In genomic region chr1:182380199-182380598, GRCh38 we compare ENCODE assay signal across 22 cellular contexts. TPM values are rescaled to one million over a fixed set of nuclear protein-coding genes. Genes with fewer than 3 reads are reported as not detected.
DNase-seq lines count a peak whose midpoint lies in the region; ATAC-seq, FAIRE-seq and TF ChIP-seq lines count a peak whose summit lies in the region.
"Had no signal": no experiment of that assay in that cellular context is flagged by ENCODE, and none has a peak within 500 bp of the region (broad histone marks: within the 10 kb centered on the region; RNA-seq: fewer than 3 reads in every experiment).

No MANE protein-coding gene starts in this region.

- BruUV-seq in K562 (replicated peaks; lab: Mats Ljungman, UMichigan) (no TSS peak), HepG2 (replicated peaks; lab: Mats Ljungman, UMichigan) (no TSS peak), PC-3 (replicated peaks; lab: Mats Ljungman, UMichigan) (no TSS peak)

- H2AFZ ChIP-seq in K562 (ENCODE audit: low read depth, low read length) (no peak overlapping the region), HepG2 (ENCODE audit: low read length) (no peak overlapping the region), PC-3 (ENCODE audit: low read length) (no peak overlapping the region)

- H3K9ac ChIP-seq in K562 (ENCODE audit: insufficient read depth in 1 of 2, low read depth in 2 of 2, low read length in 2 of 2), result no peak overlapping the region; a peak in 1 of 4 replicates
- no peak overlapping the region for H3K9ac ChIP-seq in HepG2 (ENCODE audit: insufficient read depth, low read depth, low read length)
- no peak overlapping the region for H3K9ac ChIP-seq in PC-3 (ENCODE audit: low read length)
- H3K9ac ChIP-seq: BLaER1 treated with 17β-estradiol and CSF1 and Interleukin-3, amounts not matched to agents 10 nM and 100 nM; KMS-11 had no signal

- H3K4me3 ChIP-seq in K562 (no peak overlapping the region), HepG2 (replicated peaks in 1 of 3; ENCODE audit: insufficient read depth in 1 of 3, low read depth in 2 of 3, low read length in 3 of 3) (no peak overlapping the region), gastrocnemius medialis (no peak overlapping the region), PC-3 (ENCODE audit: low read length) (no peak overlapping the region)
- H3K4me3 ChIP-seq: BLaER1 treated with 17β-estradiol and CSF1 and Interleukin-3, amounts not matched to agents 10 nM and 100 nM; SJSA1 had no signal

- ATAC-seq in K562 (no peak), HepG2 (peak; percentile 38), gastrocnemius medialis (peak; percentile 7 to 52), GM21447 (IDR thresholded peaks at IDR 0.05; ENCODE audit: unreplicated experiment) (no peak), PC-3 (no peak)
- ATAC-seq: CD8-positive, alpha-beta T cell had no signal

- H4K20me1 ChIP-seq in K562 (replicated peaks; ENCODE audit: control insufficient read depth, insufficient read depth, low read length), result 0 out of 2 replicates have a peak, but pooled peaks cover under 1% of the 10 kb centered on the region
- peaks cover 29% of the 10 kb centered on the region for H4K20me1 ChIP-seq in HepG2 (ENCODE audit: insufficient read depth, low read length)
- H4K20me1 ChIP-seq in PC-3 (ENCODE audit: low read length), result no peaks in the 10 kb centered on the region

- H3K4me2 ChIP-seq in K562 (ENCODE audit: insufficient read depth, low read length), result no peak overlapping the region
- no peak overlapping the region for H3K4me2 ChIP-seq in HepG2 (ENCODE audit: low read depth, low read length)
- H3K4me2 ChIP-seq in PC-3 (ENCODE audit: low read length), result no peak overlapping the region
- H3K4me2 ChIP-seq: BLaER1 treated with 17β-estradiol and CSF1 and Interleukin-3, amounts not matched to agents 10 nM and 100 nM; KMS-11 had no signal

- POLR2A ChIA-PET in RWPE1 (lab: Yijun Ruan, JAX; ENCODE audit: low non-redundant PET), result no interaction called here
- POLR2A ChIA-PET in K562 (lab: Yijun Ruan, JAX), result interaction anchor here (0.7 to 5.3 kb wide), 10 partner anchors 8 to 235 kb away, joined by 3 to 60 read pairs (median 4); partner anchors contain the start of gene GLUL
- POLR2A ChIA-PET in HepG2 (lab: Yijun Ruan, JAX), result interaction anchor here (0.6 to 5.2 kb wide), 3 partner anchors 10 to 79 kb away, joined by 3 to 45 read pairs (median 10); partner anchors contain the start of gene GLUL
- POLR2A ChIA-PET in PC-3 (lab: Charles Lee; ENCODE audit: unreplicated experiment), result no interaction called here

- TF ChIP-seq EP300 in K562 (IDR thresholded peaks at IDR 0.05; ENCODE audit: low read length), result no peak
- TF ChIP-seq EP300 in HepG2 (IDR thresholded peaks at IDR 0.05; ENCODE audit: low read depth in 2 of 2, low read length in 2 of 2), result no peak
- no peak for TF ChIP-seq EP300 in HepG2 (CRISPR knock-in tag; IDR thresholded peaks at IDR 0.05; ENCODE audit: borderline replicate concordance)

- no peaks in the 10 kb centered on the region for H3F3A ChIP-seq in PC-3 (ENCODE audit: low read length, unreplicated experiment)

- in situ Hi-C loops in K562 (cut with MboI) (no loop called here), HepG2 (cut with HindIII; ENCODE audit: extremely low pct_ligation_motif_present, low pct_unique_long_range_greater_than_20kb) (no loop called here), gastrocnemius medialis (cut with MboI; ENCODE audit: low sequenced_read_pairs in 4 of 4) (no loop called here)

- no peak for TF ChIP-seq CTCF in RWPE1 (conservative IDR thresholded peaks at IDR 0.05; ENCODE audit: low read depth)
- TF ChIP-seq CTCF in K562 (IDR thresholded peaks at IDR 0.05 in 2 of 3, conservative IDR thresholded peaks at IDR 0.05 in 1 of 3; ENCODE audit: insufficient read depth in 2 of 3, low read depth in 1 of 3, low read length in 3 of 3), result no peak
- no peak for TF ChIP-seq CTCF in HepG2 (CRISPR knock-in tag; IDR thresholded peaks at IDR 0.05)
- no peak for TF ChIP-seq CTCF in gastrocnemius medialis (IDR thresholded peaks at IDR 0.05 in 4 of 5, conservative IDR thresholded peaks at IDR 0.05 in 1 of 5)
- no peak for TF ChIP-seq CTCF in PC-3 (conservative IDR thresholded peaks at IDR 0.05; ENCODE audit: low read depth, low read length)

- H3K9me2 ChIP-seq in PC-3 (replicated peaks; ENCODE audit: low read length), result no peaks in the 10 kb centered on the region

- CTCF ChIA-PET in RWPE1 (lab: Yijun Ruan, JAX), result interaction anchor here (0.5 to 0.6 kb wide), 2 partner anchors 237 to 275 kb away, joined by 3 read pairs; no protein-coding TSS in a partner anchor
- CTCF ChIA-PET in K562 (lab: Yijun Ruan, JAX; ENCODE audit: low intra/inter-chr PET ratio), result no interaction called here
- CTCF ChIA-PET in HepG2 (lab: Yijun Ruan, JAX; ENCODE audit: low intra/inter-chr PET ratio, low total read pairs), result no interaction called here
- CTCF ChIA-PET in PC-3 (lab: Charles Lee), result no interaction called here

- FAIRE-seq in K562 (lab: Jason Lieb, UNC), result no peak
- no peak for FAIRE-seq in HepG2 (lab: Jason Lieb, UNC)
- FAIRE-seq: H1 had no signal

- H3K9me3 ChIP-seq in K562 (replicated peaks; ENCODE audit: control insufficient read depth, insufficient read depth, low read depth, low read length) (no peaks in the 10 kb centered on the region), HepG2 (ENCODE audit: low read length) (no peaks in the 10 kb centered on the region), gastrocnemius medialis (no peaks in the 10 kb centered on the region), PC-3 (ENCODE audit: low read length) (no peaks in the 10 kb centered on the region)
- H3K9me3 ChIP-seq: BLaER1 treated with 17β-estradiol and CSF1 and Interleukin-3, amounts not matched to agents 10 nM and 100 nM; SJSA1 had no signal

- H3K27ac ChIP-seq in RWPE1 (peak overlapping the region; percentile 72), K562 (ENCODE audit: extremely low read depth, low read depth, low read length) (peak overlapping the region; percentile 9; the same call in 1 of the 3 replicates), HepG2 (ENCODE audit: extremely low read length, insufficient read depth, low read length) (no peak overlapping the region), gastrocnemius medialis (peak overlapping the region; percentile 94 to 99 (median 97)), caudate nucleus (ENCODE audit: low read depth, low read length) (no peak overlapping the region), PC-3 (ENCODE audit: low read length) (no peak overlapping the region)
- H3K27ac ChIP-seq: KMS-11, SJSA1 had no signal

- intact Hi-C loops in K562 (cut with micrococcal nuclease), result no loop called here
- intact Hi-C loops in HepG2 (cut with micrococcal nuclease; ENCODE audit: unreplicated experiment), result no loop called here
- intact Hi-C loops in gastrocnemius medialis (cut with DNase I; ENCODE audit: low total_unique reads), result no loop called here
- intact Hi-C loops in PC-3 (cut with micrococcal nuclease), result no loop called here

- peaks cover 9% of the 10 kb centered on the region for H3K9me1 ChIP-seq in K562 (ENCODE audit: control insufficient read depth, insufficient read depth, low read length)

- TF ChIP-seq POLR2A in K562 (conservative IDR thresholded peaks at IDR 0.05) (no peak), HepG2 (IDR thresholded peaks at IDR 0.05; ENCODE audit: insufficient read depth in 1 of 2, low read depth in 2 of 2, low read length in 2 of 2) (no peak), gastrocnemius medialis (IDR thresholded peaks at IDR 0.05) (no peak)

- H3K4me1 ChIP-seq in K562 (replicated peaks in 1 of 2; ENCODE audit: control insufficient read depth in 2 of 2, insufficient read depth in 2 of 2, low read length in 2 of 2) (peaks cover 0 to 5% of the 10 kb centered on the region in 2 experiments; a peak in 3 of 5 replicates), HepG2 (ENCODE audit: insufficient read depth, low read length) (peaks cover 31% of the 10 kb centered on the region), gastrocnemius medialis (peaks cover 0 to 4% of the 10 kb centered on the region in 2 donors), PC-3 (ENCODE audit: insufficient read depth, low read length) (peaks cover 17% of the 10 kb centered on the region)
- H3K4me1 ChIP-seq: BLaER1 treated with 17β-estradiol and CSF1 and Interleukin-3, amounts not matched to agents 10 nM and 100 nM; SJSA1 had no signal

- WGBS in K562 (ENCODE audit: insufficient coverage, low coverage, missing lambda C conversion rate), result 46% methylated on average over 4 of the region's 4 CpGs
- WGBS in HepG2 (ENCODE audit: low lambda C conversion rate), result 24% methylated on average over 4 of the region's 4 CpGs

- H3K27me3 ChIP-seq in K562 (ENCODE audit: control insufficient read depth in 2 of 2, insufficient read depth in 2 of 2, low read length in 2 of 2), result no peaks in the 10 kb centered on the region
- H3K27me3 ChIP-seq in HepG2 (ENCODE audit: control insufficient read depth in 1 of 2, insufficient read depth in 2 of 2, low read length in 2 of 2), result no peaks in the 10 kb centered on the region
- no peaks in the 10 kb centered on the region for H3K27me3 ChIP-seq in gastrocnemius medialis
- no peaks in the 10 kb centered on the region for H3K27me3 ChIP-seq in PC-3 (ENCODE audit: low read length)
- H3K27me3 ChIP-seq: BLaER1 treated with 17β-estradiol and CSF1 and Interleukin-3, amounts not matched to agents 10 nM and 100 nM; SJSA1 had no signal

- peaks cover 7% of the 10 kb centered on the region; the same call in 2 of the 3 replicates for H3K79me2 ChIP-seq in K562 (ENCODE audit: control insufficient read depth, insufficient read depth, low read length)
- no peaks in the 10 kb centered on the region for H3K79me2 ChIP-seq in HepG2 (ENCODE audit: insufficient read depth, low read length)
- no peaks in the 10 kb centered on the region for H3K79me2 ChIP-seq in PC-3 (ENCODE audit: low read length)

- TF ChIP-seq RAD21 in K562 (CRISPR knock-in tag; conservative IDR thresholded peaks at IDR 0.05 in 1 of 2, IDR thresholded peaks at IDR 0.05 in 1 of 2) (no peak), HepG2 (CRISPR knock-in tag; IDR thresholded peaks at IDR 0.05) (no peak)

- H3K36me3 ChIP-seq in K562 (ENCODE audit: control insufficient read depth, insufficient read depth, low read length), result peaks cover 40% of the 10 kb centered on the region
- H3K36me3 ChIP-seq in HepG2 (replicated peaks in 1 of 2; ENCODE audit: control insufficient read depth in 1 of 2, insufficient read depth in 2 of 2, low read length in 2 of 2), result peaks cover 8 to 26% of the 10 kb centered on the region in 2 experiments
- H3K36me3 ChIP-seq in gastrocnemius medialis, result peaks cover 1 to 28% of the 10 kb centered on the region in 2 donors
- H3K36me3 ChIP-seq in PC-3 (ENCODE audit: low read depth, low read length), result peaks cover 11% of the 10 kb centered on the region

- DNase-seq in RWPE1 (ENCODE audit: low spot score), result no peak
- DNase-seq in K562 (ENCODE audit: extremely low read depth in 1 of 4, low spot score in 3 of 4), result no peak
- no peak for DNase-seq in HepG2 (ENCODE audit: low spot score)
- no peak for DNase-seq in gastrocnemius medialis
- DNase-seq in caudate nucleus (lab: John Stamatoyannopoulos, UW), result no peak
- no peak for DNase-seq in activated T-cell treated with anti-CD3 and anti-CD28 coated beads for 4 hours
- DNase-seq in PC-3, result no peak
- DNase-seq: Calu3; CD8-positive, alpha-beta T cell; DMS79 treated with DMSO at 0.1 percent for 48 hours; NCI-H1417; NCI-H187; NCI-H2107; NCI-H510A; NCI-H774 had no signal

RNA-seq across cellular contexts. Expression of gene GLUL, which starts 11.4 kb away (rescaled TPM):
- total RNA-seq in K562 (2011; cell fraction: chromatin; rRNA removed; ENCODE audit: low replicate concordance), result 353 and 537 TPM in 2 replicates
- total RNA-seq in K562 (2011; cell fraction: nucleolus; rRNA removed), result 306 and 377 TPM in 2 replicates
- 320 and 329 TPM in 2 replicates for total RNA-seq in K562 (2011; cell fraction: nucleoplasm; rRNA removed)
- total RNA-seq in K562 (2014; rRNA removed) (1,168 and 1,338 TPM in 2 replicates), K562 (2014; rRNA removed; fragmentation: Illumina TruSeq; extraction: Trizol) (978 and 1,172 TPM in 2 replicates), K562 (2015; rRNA removed; fragmentation: Illumina TruSeq; extraction: Trizol) (1,097 and 1,128 TPM in 2 replicates), K562 (2021) (1,495 and 1,708 TPM in 2 replicates), HepG2 (2016; rRNA removed; fragmentation: Illumina TruSeq; extraction: Trizol) (827 and 909 TPM in 2 replicates), gastrocnemius medialis (over 10,000 TPM in 2 of 4 donors, 1,000 to 10,000 TPM in 2; 4,746 to 22,010 (median 11,052) TPM), PC-3 (2014; rRNA removed) (131 and 159 TPM in 2 replicates)
- polyA plus RNA-seq in K562 (2011; rRNA removed) (1,124 and 1,949 TPM in 2 replicates), K562 (2014; fragmentation: Illumina TruSeq; extraction: Trizol) (1,620 and 1,897 TPM in 2 replicates), K562 (2014; fragmentation: Nextera tagmentation; extraction: Ambion mirVana) (1,000 to 10,000 TPM; 3,526 to 4,222 TPM), K562 (2014; rRNA removed) (1,054 and 1,088 TPM in 2 replicates), HepG2 (2011; rRNA removed) (423 and 501 TPM in 2 replicates)
- 1,419 and 1,471 TPM in 2 replicates for polyA plus RNA-seq in K562 (2011; cell fraction: cytosol; rRNA removed)
- polyA plus RNA-seq in K562 (2011; cell fraction: nucleus; rRNA removed), result 1,593 and 1,917 TPM in 2 replicates
- 978 and 1,541 TPM in 2 replicates for polyA plus RNA-seq in K562 (2012)
- 1,787 and 2,204 TPM in 2 replicates for polyA minus RNA-seq in K562 (2011; rRNA and poly(A)+ RNA removed)
- polyA minus RNA-seq in K562 (2011; cell fraction: cytosol; rRNA and poly(A)+ RNA removed), result 1,505 and 2,135 TPM in 2 replicates
- polyA minus RNA-seq in K562 (2011; cell fraction: nucleus; rRNA and poly(A)+ RNA removed), result 254 and 603 TPM in 2 replicates
- total RNA-seq in HepG2 (2016; cell fraction: cytosol; rRNA removed; fragmentation: Illumina TruSeq; extraction: Trizol; ENCODE audit: low read depth), result 302 and 314 TPM in 2 replicates
- total RNA-seq in HepG2 (2016; cell fraction: insoluble cytoplasmic fraction; rRNA removed; fragmentation: Illumina TruSeq; extraction: Trizol), result 827 and 907 TPM in 2 replicates
- 525 and 530 TPM in 2 replicates for total RNA-seq in HepG2 (2016; cell fraction: membrane; rRNA removed; fragmentation: Illumina TruSeq; extraction: Trizol)
- 383 and 412 TPM in 2 replicates for total RNA-seq in HepG2 (2016; cell fraction: nucleus; rRNA removed; fragmentation: Illumina TruSeq; extraction: Trizol)
- 374 and 406 TPM in 2 replicates for polyA plus RNA-seq in HepG2 (2011; cell fraction: cytosol; rRNA removed)
- 417 and 464 TPM in 2 replicates for polyA plus RNA-seq in HepG2 (2011; cell fraction: nucleus; rRNA removed)
- 601 and 740 TPM in 2 replicates for polyA plus RNA-seq in HepG2 (2012)
- polyA plus RNA-seq in HepG2 (2016; cell fraction: cytosol; fragmentation: Illumina TruSeq; extraction: Trizol; ENCODE audit: low read depth), result 207 and 236 TPM in 2 replicates
- 748 and 770 TPM in 2 replicates for polyA plus RNA-seq in HepG2 (2016; cell fraction: insoluble cytoplasmic fraction; fragmentation: Illumina TruSeq; extraction: Trizol; ENCODE audit: low read depth)
- polyA plus RNA-seq in HepG2 (2016; cell fraction: membrane; fragmentation: Illumina TruSeq; extraction: Trizol; ENCODE audit: low read depth), result 234 and 236 TPM in 2 replicates
- 513 and 558 TPM in 2 replicates for polyA plus RNA-seq in HepG2 (2016; cell fraction: nucleus; fragmentation: Illumina TruSeq; extraction: Trizol; ENCODE audit: insufficient read depth, low read depth)
- polyA minus RNA-seq in HepG2 (2011; rRNA and poly(A)+ RNA removed; ENCODE audit: low replicate concordance), result 21.3 and 447 TPM in 2 replicates
- polyA minus RNA-seq in HepG2 (2011; cell fraction: cytosol; rRNA and poly(A)+ RNA removed), result 472 and 515 TPM in 2 replicates
- 168 and 231 TPM in 2 replicates for polyA minus RNA-seq in HepG2 (2011; cell fraction: nucleus; rRNA and poly(A)+ RNA removed)
- total RNA-seq: OCI-LY7 had no signal

RNA-seq across cellular contexts. Expression of gene TEDDM1, which starts 20.3 kb away (rescaled TPM):
- total RNA-seq in K562 (2011; cell fraction: chromatin; rRNA removed; ENCODE audit: low replicate concordance), result not detected in 2 replicates
- total RNA-seq in K562 (2011; cell fraction: nucleolus; rRNA removed), result not detected in 2 replicates
- total RNA-seq in K562 (2011; cell fraction: nucleoplasm; rRNA removed), result not detected in 2 replicates
- total RNA-seq in K562 (2014; rRNA removed), result not detected in 2 replicates
- not detected in 2 replicates for total RNA-seq in K562 (2014; rRNA removed; fragmentation: Illumina TruSeq; extraction: Trizol)
- total RNA-seq in K562 (2015; rRNA removed; fragmentation: Illumina TruSeq; extraction: Trizol), result not detected in 2 replicates
- not detected in 2 replicates for total RNA-seq in K562 (2021)
- polyA plus RNA-seq in K562 (2011; rRNA removed), result not detected in 2 replicates
- not detected in 2 replicates for polyA plus RNA-seq in K562 (2011; cell fraction: cytosol; rRNA removed)
- polyA plus RNA-seq in K562 (2011; cell fraction: nucleus; rRNA removed), result not detected in 2 replicates
- 0.10 TPM in 1 of 2 replicates, not detected in the other for polyA plus RNA-seq in K562 (2012)
- polyA plus RNA-seq in K562 (2014; fragmentation: Illumina TruSeq; extraction: Trizol), result not detected in 2 replicates
- polyA plus RNA-seq in K562 (2014; fragmentation: Nextera tagmentation; extraction: Ambion mirVana), result not detected
- polyA plus RNA-seq in K562 (2014; rRNA removed), result not detected in 2 replicates
- not detected in 2 replicates for polyA minus RNA-seq in K562 (2011; rRNA and poly(A)+ RNA removed)
- not detected in 2 replicates for polyA minus RNA-seq in K562 (2011; cell fraction: cytosol; rRNA and poly(A)+ RNA removed)
- polyA minus RNA-seq in K562 (2011; cell fraction: nucleus; rRNA and poly(A)+ RNA removed), result not detected in 2 replicates
- not detected in 2 replicates for total RNA-seq in HepG2 (2016; rRNA removed; fragmentation: Illumina TruSeq; extraction: Trizol)
- not detected in 2 replicates for total RNA-seq in HepG2 (2016; cell fraction: cytosol; rRNA removed; fragmentation: Illumina TruSeq; extraction: Trizol; ENCODE audit: low read depth)
- total RNA-seq in HepG2 (2016; cell fraction: insoluble cytoplasmic fraction; rRNA removed; fragmentation: Illumina TruSeq; extraction: Trizol), result not detected in 2 replicates
- not detected in 2 replicates for total RNA-seq in HepG2 (2016; cell fraction: membrane; rRNA removed; fragmentation: Illumina TruSeq; extraction: Trizol)
- not detected in 2 replicates for total RNA-seq in HepG2 (2016; cell fraction: nucleus; rRNA removed; fragmentation: Illumina TruSeq; extraction: Trizol)
- polyA plus RNA-seq in HepG2 (2011; rRNA removed), result not detected in 2 replicates
- not detected in 2 replicates for polyA plus RNA-seq in HepG2 (2011; cell fraction: cytosol; rRNA removed)
- not detected in 2 replicates for polyA plus RNA-seq in HepG2 (2011; cell fraction: nucleus; rRNA removed)
- polyA plus RNA-seq in HepG2 (2012), result not detected in 2 replicates
- not detected in 2 replicates for polyA plus RNA-seq in HepG2 (2016; cell fraction: cytosol; fragmentation: Illumina TruSeq; extraction: Trizol; ENCODE audit: low read depth)
- polyA plus RNA-seq in HepG2 (2016; cell fraction: insoluble cytoplasmic fraction; fragmentation: Illumina TruSeq; extraction: Trizol; ENCODE audit: low read depth), result not detected in 2 replicates
- not detected in 2 replicates for polyA plus RNA-seq in HepG2 (2016; cell fraction: membrane; fragmentation: Illumina TruSeq; extraction: Trizol; ENCODE audit: low read depth)
- polyA plus RNA-seq in HepG2 (2016; cell fraction: nucleus; fragmentation: Illumina TruSeq; extraction: Trizol; ENCODE audit: insufficient read depth, low read depth), result not detected in 2 replicates
- polyA minus RNA-seq in HepG2 (2011; rRNA and poly(A)+ RNA removed; ENCODE audit: low replicate concordance), result not detected in 2 replicates
- not detected in 2 replicates for polyA minus RNA-seq in HepG2 (2011; cell fraction: cytosol; rRNA and poly(A)+ RNA removed)
- polyA minus RNA-seq in HepG2 (2011; cell fraction: nucleus; rRNA and poly(A)+ RNA removed), result not detected in 2 replicates
- total RNA-seq in gastrocnemius medialis, result not detected
- not detected in 2 replicates for total RNA-seq in PC-3 (2014; rRNA removed)
- total RNA-seq: Calu3; CD8-positive, alpha-beta T cell; H1; OCI-LY7; RPMI7951; SJSA1 had no signal
- polyA plus RNA-seq: H1 had no signal

Comparison
In these comparisons a context has a peak if more than half of its experiments do, and no peak if none do; other contexts are left out.
1. H3K27ac ChIP-seq: peak in RWPE1 (single experiment), K562 (single experiment) and gastrocnemius medialis (4 of 4); none in HepG2 (single experiment), caudate nucleus (single experiment) and PC-3 (single experiment).
2. ATAC-seq: peak in HepG2 (single experiment) and gastrocnemius medialis (2 of 2); none in K562 (single experiment), GM21447 (single experiment) and PC-3 (single experiment).
3. POLR2A ChIA-PET loops: an anchor here in K562 (0.7 to 5.3 kb wide) and HepG2 (0.6 to 5.2 kb wide); none called in RWPE1 and PC-3.